14 cellular contexts compared by ENCODE assay signal in genomic region chr5:73338201-73339126, GRCh38.
DNase-seq lines count a peak whose midpoint lies in the region; ATAC-seq and TF ChIP-seq lines count a peak whose summit lies in the region.
"Had no signal": no experiment of that assay in that cellular context is flagged by ENCODE, and none has a peak within 500 bp of the region (broad histone marks: within the 10 kb centered on the region; RNA-seq: fewer than 3 reads in every experiment).

No MANE protein-coding gene starts in this region.

- peak overlapping the region; percentile 53 for H3K27ac ChIP-seq in C4-2B
- no peak overlapping the region for H3K27ac ChIP-seq in neural progenitor cell

- H3K36me3 Mint-ChIP-seq in brain (no peaks in the 10 kb centered on the region), neural progenitor cell (no peaks in the 10 kb centered on the region), T-cell (no peaks in the 10 kb centered on the region)

- H3K27me3 Mint-ChIP-seq in brain (peaks cover 22% of the 10 kb centered on the region), neural progenitor cell (ENCODE audit: insufficient read depth, low read depth) (peaks cover 8% of the 10 kb centered on the region), T-cell (peaks cover 66 to 76% of the 10 kb centered on the region in 2 donors)
- peaks cover 96% of the 10 kb centered on the region for H3K27me3 Mint-ChIP-seq in stimulated activated naive CD8-positive, alpha-beta T cell treated with anti-CD3 and anti-CD28 coated beads, Interleukin-15, amount 100 ng/mL, for 72 hours

- no peaks in the 10 kb centered on the region for H3K36me3 ChIP-seq in neural progenitor cell

- H4K20me1 ChIP-seq in neural progenitor cell (ENCODE audit: low read depth) = no peaks in the 10 kb centered on the region

- H3K4me3 ChIP-seq in neural progenitor cell = no peak overlapping the region

- H3K4me1 ChIP-seq in neural progenitor cell = peaks cover 22% of the 10 kb centered on the region

- H3K9me3 ChIP-seq in neural progenitor cell (ENCODE audit: low read depth) = no peaks in the 10 kb centered on the region

- H3K27ac Mint-ChIP-seq in brain = peak overlapping the region in 3 of 5 experiments; percentile 13 to 57 (median 46)
- H3K27ac Mint-ChIP-seq in neural progenitor cell = peak overlapping the region; percentile 65
- H3K27ac Mint-ChIP-seq in stimulated activated naive CD8-positive, alpha-beta T cell treated with anti-CD3 and anti-CD28 coated beads, Interleukin-15, amount 100 ng/mL, for 72 hours = no peak overlapping the region
- H3K27ac Mint-ChIP-seq in T-cell = no peak overlapping the region
- H3K27ac Mint-ChIP-seq: naive thymus-derived CD4-positive, alpha-beta T cell had no signal

- no peaks in the 10 kb centered on the region for H3F3A ChIP-seq in neural progenitor cell (ENCODE audit: low read depth)

- H3K4me3 Mint-ChIP-seq in brain = peak overlapping the region in 1 of 5 experiments; percentile 40
- no peak overlapping the region for H3K4me3 Mint-ChIP-seq in neural progenitor cell
- H3K4me3 Mint-ChIP-seq in stimulated activated naive CD8-positive, alpha-beta T cell treated with anti-CD3 and anti-CD28 coated beads, Interleukin-15, amount 100 ng/mL, for 72 hours = no peak overlapping the region
- H3K4me3 Mint-ChIP-seq in T-cell = no peak overlapping the region
- H3K4me3 Mint-ChIP-seq: central memory CD8-positive, alpha-beta T cell; naive thymus-derived CD4-positive, alpha-beta T cell had no signal

- H3K79me2 ChIP-seq in neural progenitor cell (ENCODE audit: low read depth) = no peaks in the 10 kb centered on the region

- H3K27me3 ChIP-seq in neural progenitor cell = no peaks in the 10 kb centered on the region

- H3K4me1 Mint-ChIP-seq in brain (peaks cover 15% of the 10 kb centered on the region), neural progenitor cell (peaks cover 20% of the 10 kb centered on the region), T-cell (no peaks in the 10 kb centered on the region)
- no peaks in the 10 kb centered on the region for H3K4me1 Mint-ChIP-seq in stimulated activated naive CD8-positive, alpha-beta T cell treated with anti-CD3 and anti-CD28 coated beads, Interleukin-15, amount 100 ng/mL, for 72 hours
- H3K4me1 Mint-ChIP-seq: central memory CD8-positive, alpha-beta T cell had no signal

- no peak overlapping the region for H3K9ac ChIP-seq in neural progenitor cell

- POLR2A ChIA-PET in T-cell (lab: Charles Lee) = no interaction called here

- DNase-seq in NCI-H1436 (lab: John Stamatoyannopoulos, UW) (peak; percentile 49), neural progenitor cell (ENCODE audit: low spot score) (no peak), CD1c-positive myeloid dendritic cell (ENCODE audit: extremely low spot score) (no peak), T-cell (no peak), mesenteric fat pad (ENCODE audit: low spot score) (no peak)
- no peak for DNase-seq in stimulated activated naive CD8-positive, alpha-beta T cell treated with anti-CD3 and anti-CD28 coated beads, Interleukin-15, amount 100 ng/mL, for 72 hours
- DNase-seq: activated CD8-positive, alpha-beta memory T cell treated with anti-CD3 and anti-CD28 coated beads, Interleukin-2, amount 50 U/mL, for 4 hours; Calu3; naive thymus-derived CD4-positive, alpha-beta T cell; NCI-H524; T-helper 1 cell had no signal

- ATAC-seq in stimulated activated naive CD8-positive, alpha-beta T cell treated with anti-CD3 and anti-CD28 coated beads, Interleukin-15, amount 100 ng/mL, for 72 hours = no peak
- no peak for ATAC-seq in T-cell (replicated peaks in 1 of 4)
- ATAC-seq: naive thymus-derived CD4-positive, alpha-beta T cell had no signal

- peak overlapping the region; percentile 43 for H3K4me2 ChIP-seq in neural progenitor cell

- CTCF ChIA-PET in T-cell (lab: Charles Lee) = no interaction called here

- peaks cover 0 to 7% (median 5%) of the 10 kb centered on the region in 5 experiments for H3K9me3 Mint-ChIP-seq in brain
- no peaks in the 10 kb centered on the region for H3K9me3 Mint-ChIP-seq in neural progenitor cell
- H3K9me3 Mint-ChIP-seq in stimulated activated naive CD8-positive, alpha-beta T cell treated with anti-CD3 and anti-CD28 coated beads, Interleukin-15, amount 100 ng/mL, for 72 hours = peaks cover 0 to 7% of the 10 kb centered on the region in 2 donors
- no peaks in the 10 kb centered on the region for H3K9me3 Mint-ChIP-seq in T-cell
- H3K9me3 Mint-ChIP-seq: central memory CD8-positive, alpha-beta T cell had no signal

- no peak for TF ChIP-seq CTCF in C4-2B (conservative IDR thresholded peaks at IDR 0.05)
- no peak for TF ChIP-seq CTCF in brain (conservative IDR thresholded peaks at IDR 0.05)
- no peak for TF ChIP-seq CTCF in neural progenitor cell (IDR thresholded peaks at IDR 0.05)

- peak overlapping the region; percentile 45 for H2AFZ ChIP-seq in neural progenitor cell (replicated peaks)

Comparison
In these comparisons a context has a peak if more than half of its experiments do, and no peak if none do; other contexts are left out.
1. H3K27ac Mint-ChIP-seq: peak in brain (3 of 5) and neural progenitor cell (single experiment); none in stimulated activated naive CD8-positive, alpha-beta T cell treated with anti-CD3 and anti-CD28 coated beads, Interleukin-15, amount 100 ng/mL, for 72 hours (0 of 2) and T-cell (0 of 2).